Comparison of ENCODE assay signal across 7 cellular contexts in genomic region chrX:11784543-11784942, GRCh38.
"Had no signal": no experiment of that assay in that cellular context is flagged by ENCODE, and none has a peak within 500 bp of the region (broad histone marks: within the 10 kb centered on the region; RNA-seq: fewer than 3 reads in every experiment).

No MANE protein-coding gene starts in this region.

- H3K27ac Mint-ChIP-seq: GM23338, H9, HFFc6 had no signal

- H3K4me1 Mint-ChIP-seq: GM23338, H9 had no signal

- H3K9me3 Mint-ChIP-seq: GM23338, HFFc6 had no signal

- ATAC-seq: GM23338, K562 had no signal

- DNase-seq: H9, HCEC 1CT, HFFc6, IMR-90, KG1 had no signal

- H3K4me3 Mint-ChIP-seq: GM23338, H9, HFFc6 had no signal
